Comparison of ENCODE assay signal across 8 cellular contexts in the genomic region with DNA sequence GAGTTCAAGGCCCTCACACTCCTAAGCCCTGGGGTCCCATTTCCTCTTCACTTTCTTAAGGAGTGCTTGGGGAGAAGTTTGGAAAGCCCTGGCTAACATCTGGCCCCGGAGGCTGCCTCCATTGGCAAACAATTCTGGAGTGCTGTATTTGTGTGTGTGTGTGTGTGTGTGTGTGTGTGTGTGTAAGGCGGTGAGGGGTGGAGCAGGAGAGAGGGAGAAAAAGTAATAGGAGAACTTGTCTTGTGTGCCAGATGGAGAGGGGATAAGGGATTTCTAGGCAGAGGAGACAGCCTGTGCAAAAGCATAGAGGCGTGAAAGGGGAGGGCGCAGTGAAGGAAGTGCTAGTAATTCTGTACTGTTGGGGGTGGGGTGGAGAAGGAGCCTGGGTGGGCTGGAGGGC. TPM values are rescaled to one million over a fixed set of nuclear protein-coding genes. Genes with fewer than 3 reads are reported as not detected.
DNase-seq lines count a peak whose midpoint lies in the region; ATAC-seq and TF ChIP-seq lines count a peak whose summit lies in the region.

No MANE protein-coding gene starts in this region.

- ATAC-seq in gastrocnemius medialis (peak; percentile 8 to 11), HG03039 (IDR thresholded peaks at IDR 0.05; ENCODE audit: unreplicated experiment) (no peak), HG03108 (IDR thresholded peaks at IDR 0.05; ENCODE audit: unreplicated experiment) (no peak)

- in situ Hi-C loops in gastrocnemius medialis (cut with MboI; ENCODE audit: low sequenced_read_pairs in 4 of 4) = no loop called here

- peak; percentile 49 for DNase-seq in activated CD8-positive, alpha-beta memory T cell treated with anti-CD3 and anti-CD28 coated beads for 24 hours
- no peak for DNase-seq in activated CD8-positive, alpha-beta memory T cell treated with anti-CD3 and anti-CD28 coated beads, Interleukin-2, amount 50 U/mL, for 4 hours
- DNase-seq in RPMI7951 (ENCODE audit: low read depth) = peak; percentile 65
- DNase-seq in fibroblast of mammary gland (ENCODE audit: low read depth) = peak; percentile 62
- DNase-seq in gastrocnemius medialis = peak; percentile 17 to 40
- no peak for DNase-seq in GM20000 (ENCODE audit: low spot score)

- H3K4me1 ChIP-seq in gastrocnemius medialis = peaks cover 16 to 21% of the 10 kb centered on the region in 2 donors

- H3K27ac ChIP-seq in gastrocnemius medialis = peak overlapping the region; percentile 81 to 86 (median 84)

- no peaks in the 10 kb centered on the region for H3K36me3 ChIP-seq in gastrocnemius medialis

- TF ChIP-seq CTCF in fibroblast of mammary gland (conservative IDR thresholded peaks at IDR 0.05; ENCODE audit: control insufficient read depth, insufficient read depth, low read depth, low read length) (no peak), gastrocnemius medialis (IDR thresholded peaks at IDR 0.05 in 4 of 5, conservative IDR thresholded peaks at IDR 0.05 in 1 of 5) (no peak), GM20000 (IDR thresholded peaks at IDR 0.05; ENCODE audit: extremely low read depth, missing control alignments) (no peak)

- no peaks in the 10 kb centered on the region for H3K27me3 ChIP-seq in gastrocnemius medialis

- no peak for TF ChIP-seq POLR2A in gastrocnemius medialis (IDR thresholded peaks at IDR 0.05)

- no peaks in the 10 kb centered on the region for H3K9me3 ChIP-seq in gastrocnemius medialis

- peak overlapping the region; percentile 58 for H3K4me3 ChIP-seq in fibroblast of mammary gland (ENCODE audit: control insufficient read depth, low read depth, low read length)
- H3K4me3 ChIP-seq in gastrocnemius medialis = peak overlapping the region; percentile 80 to 89 (median 86)

- intact Hi-C loops in gastrocnemius medialis (cut with DNase I; ENCODE audit: low total_unique reads) = loop anchor here (1.0 kb wide), 1 partner anchor 55 kb away; no protein-coding TSS in a partner anchor

RNA-seq across cellular contexts. Expression of a gene that starts 0.6 kb away (rescaled TPM):
- 5.6 and 6.2 TPM in 2 replicates for total RNA-seq in RPMI7951 (2014; rRNA removed; shearing (Covaris generic))
- total RNA-seq in gastrocnemius medialis = 10 to 100 TPM in 1 of 4 donors, 1 to 10 TPM in 3; 3.3 to 10.8 (median 7.4) TPM

Comparison
In these comparisons a context has a peak if more than half of its experiments do, and no peak if none do; other contexts are left out.
1. DNase-seq: peak in activated CD8-positive, alpha-beta memory T cell treated with anti-CD3 and anti-CD28 coated beads for 24 hours (single experiment), RPMI7951 (single experiment), fibroblast of mammary gland (single experiment) and gastrocnemius medialis (2 of 2); none in activated CD8-positive, alpha-beta memory T cell treated with anti-CD3 and anti-CD28 coated beads, Interleukin-2, amount 50 U/mL, for 4 hours (single experiment) and GM20000 (single experiment).
2. ATAC-seq: peak in gastrocnemius medialis (2 of 2); none in HG03039 (single experiment) and HG03108 (single experiment).